Comparison of ENCODE assay signal across 1 cellular context in genomic region chr19:18291590-18292459, GRCh38.
TF ChIP-seq lines count a peak whose summit lies in the region.

No MANE protein-coding gene starts in this region.

TF ChIP-seq in HEK293, 187 proteins besides CTCF, POLR2A, EP300 and RAD21 (continued from another document and continues in another):
- TF ChIP-seq SALL2 (tag by site-specific recombination; IDR thresholded peaks at IDR 0.05; ENCODE audit: borderline replicate concordance) (no peak), HIC1 (tag by site-specific recombination; IDR thresholded peaks at IDR 0.05) (peak; percentile 91), ZNF518A (tag by site-specific recombination; conservative IDR thresholded peaks at IDR 0.05; ENCODE audit: low read depth) (no peak), REPIN1 (tag by site-specific recombination; IDR thresholded peaks at IDR 0.05; ENCODE audit: low read depth) (no peak), ZNF23 (tag by site-specific recombination; IDR thresholded peaks at IDR 0.05; ENCODE audit: borderline replicate concordance) (no peak), KLF10 (tag by site-specific recombination; IDR thresholded peaks at IDR 0.05) (peak; percentile 70), ZBTB48 (tag by site-specific recombination; IDR thresholded peaks at IDR 0.05) (peak; percentile 92), ZNF544 (tag by site-specific recombination; IDR thresholded peaks at IDR 0.05) (no peak), ZNF596 (tag by site-specific recombination; IDR thresholded peaks at IDR 0.05) (0 out of 2 replicates have a peak, but pooled peaks have one; percentile 25), KLF1 (tag by site-specific recombination; IDR thresholded peaks at IDR 0.05) (peak; percentile 98), REST (tag by site-specific recombination; IDR thresholded peaks at IDR 0.05) (no peak), ZNF391 (tag by site-specific recombination; IDR thresholded peaks at IDR 0.05; ENCODE audit: borderline replicate concordance, low read depth) (peak; percentile 53; the same call in 1 of the 2 replicates), ZNF629 (tag by site-specific recombination; IDR thresholded peaks at IDR 0.05) (peak; percentile 95), ZBTB6 (tag by site-specific recombination; IDR thresholded peaks at IDR 0.05) (peak; percentile 75), WT1 (tag by site-specific recombination; IDR thresholded peaks at IDR 0.05) (peak; percentile 79), EGR2 (tag by site-specific recombination; IDR thresholded peaks at IDR 0.05; ENCODE audit: low read depth) (peak; percentile 79), SP7 (tag by site-specific recombination; IDR thresholded peaks at IDR 0.05) (peak; percentile 89), HOXD13 (CRISPR knock-in tag; IDR thresholded peaks at IDR 0.05; ENCODE audit: borderline replicate concordance) (no peak), ZNF610 (tag by site-specific recombination; IDR thresholded peaks at IDR 0.05; ENCODE audit: borderline replicate concordance) (peak; percentile 22; the same call in 1 of the 2 replicates), GLI2 (tag by site-specific recombination; IDR thresholded peaks at IDR 0.05; ENCODE audit: borderline replicate concordance, low read depth) (no peak), PRDM10 (tag by site-specific recombination; IDR thresholded peaks at IDR 0.05) (peak; percentile 93), ZNF692 (tag by site-specific recombination; IDR thresholded peaks at IDR 0.05) (peak; percentile 91), ZNF354C (tag by site-specific recombination; IDR thresholded peaks at IDR 0.05; ENCODE audit: borderline replicate concordance, low read depth) (no peak), ZNF214 (tag by site-specific recombination; IDR thresholded peaks at IDR 0.05; ENCODE audit: borderline replicate concordance) (no peak), IKZF3 (tag by site-specific recombination; IDR thresholded peaks at IDR 0.05) (0 out of 2 replicates have a peak, but pooled peaks have one; percentile 47), ZNF24 (tag by site-specific recombination; IDR thresholded peaks at IDR 0.05) (peak; percentile 90), ATF2 (tag by site-specific recombination; IDR thresholded peaks at IDR 0.05; ENCODE audit: low read depth) (peak; percentile 45), ZNF621 (tag by site-specific recombination; IDR thresholded peaks at IDR 0.05) (no peak), ZXDB (tag by site-specific recombination; IDR thresholded peaks at IDR 0.05) (peak; percentile 80), ZNF561 (tag by site-specific recombination; IDR thresholded peaks at IDR 0.05; ENCODE audit: borderline replicate concordance) (no peak; the same call in 1 of the 2 replicates), ZNF112 (tag by site-specific recombination; IDR thresholded peaks at IDR 0.05) (no peak), ZNF146 (tag by site-specific recombination; IDR thresholded peaks at IDR 0.05) (peak; percentile 17; the same call in 1 of the 2 replicates), ZFP3 (tag by site-specific recombination; IDR thresholded peaks at IDR 0.05; ENCODE audit: low read depth) (no peak), ZNF701 (tag by site-specific recombination; IDR thresholded peaks at IDR 0.05) (no peak), ZNF704 (tag by site-specific recombination; IDR thresholded peaks at IDR 0.05) (no peak), ZNF223 (tag by site-specific recombination; IDR thresholded peaks at IDR 0.05) (no peak), SCRT1 (tag by site-specific recombination; IDR thresholded peaks at IDR 0.05; ENCODE audit: borderline replicate concordance) (no peak)
